1 cellular context compared by ENCODE assay signal in the genomic region with DNA sequence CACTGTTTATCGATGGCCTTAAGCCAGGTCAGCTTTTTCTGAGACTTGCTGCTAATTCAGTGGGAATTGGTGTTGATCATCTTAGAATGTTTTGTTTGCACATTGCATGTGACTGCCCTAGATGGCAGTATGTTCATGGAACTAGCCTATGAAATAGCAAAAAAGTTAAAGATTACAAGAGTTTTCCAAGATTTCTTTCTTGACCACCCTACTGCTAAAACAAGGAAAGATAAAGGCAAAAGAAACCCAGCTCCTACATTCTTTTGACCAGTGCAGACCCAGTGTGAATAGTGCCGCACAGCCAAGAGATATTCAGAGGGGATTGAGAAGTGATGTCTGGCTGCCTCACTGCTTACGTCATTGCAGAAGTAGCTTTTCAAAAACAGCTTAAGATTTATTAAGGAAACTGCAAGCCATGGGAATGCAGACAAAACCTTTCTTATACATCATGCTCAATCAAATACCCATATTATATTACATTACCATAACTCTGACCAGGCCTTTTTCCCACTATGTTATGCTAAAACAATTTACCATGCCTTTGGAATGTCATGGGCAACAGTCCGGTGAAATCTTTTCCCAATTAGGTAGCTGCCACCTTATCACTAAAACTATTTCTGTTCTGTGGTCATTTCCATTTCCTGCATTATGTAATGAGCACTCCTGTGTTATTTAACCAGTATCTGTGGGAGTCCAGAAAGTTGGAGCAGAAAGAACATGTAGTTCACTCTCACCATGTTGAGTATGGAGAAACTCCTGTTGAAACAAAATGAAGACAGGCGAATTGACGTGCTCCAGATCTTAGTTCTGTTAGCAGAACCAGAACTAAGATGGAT.
TF ChIP-seq lines count a peak whose summit lies in the region.

No MANE protein-coding gene starts in this region.

TF ChIP-seq in GM23338, 12 proteins besides CTCF, POLR2A, EP300 and RAD21 (continued from another document):
- TF ChIP-seq, protein P1, sequence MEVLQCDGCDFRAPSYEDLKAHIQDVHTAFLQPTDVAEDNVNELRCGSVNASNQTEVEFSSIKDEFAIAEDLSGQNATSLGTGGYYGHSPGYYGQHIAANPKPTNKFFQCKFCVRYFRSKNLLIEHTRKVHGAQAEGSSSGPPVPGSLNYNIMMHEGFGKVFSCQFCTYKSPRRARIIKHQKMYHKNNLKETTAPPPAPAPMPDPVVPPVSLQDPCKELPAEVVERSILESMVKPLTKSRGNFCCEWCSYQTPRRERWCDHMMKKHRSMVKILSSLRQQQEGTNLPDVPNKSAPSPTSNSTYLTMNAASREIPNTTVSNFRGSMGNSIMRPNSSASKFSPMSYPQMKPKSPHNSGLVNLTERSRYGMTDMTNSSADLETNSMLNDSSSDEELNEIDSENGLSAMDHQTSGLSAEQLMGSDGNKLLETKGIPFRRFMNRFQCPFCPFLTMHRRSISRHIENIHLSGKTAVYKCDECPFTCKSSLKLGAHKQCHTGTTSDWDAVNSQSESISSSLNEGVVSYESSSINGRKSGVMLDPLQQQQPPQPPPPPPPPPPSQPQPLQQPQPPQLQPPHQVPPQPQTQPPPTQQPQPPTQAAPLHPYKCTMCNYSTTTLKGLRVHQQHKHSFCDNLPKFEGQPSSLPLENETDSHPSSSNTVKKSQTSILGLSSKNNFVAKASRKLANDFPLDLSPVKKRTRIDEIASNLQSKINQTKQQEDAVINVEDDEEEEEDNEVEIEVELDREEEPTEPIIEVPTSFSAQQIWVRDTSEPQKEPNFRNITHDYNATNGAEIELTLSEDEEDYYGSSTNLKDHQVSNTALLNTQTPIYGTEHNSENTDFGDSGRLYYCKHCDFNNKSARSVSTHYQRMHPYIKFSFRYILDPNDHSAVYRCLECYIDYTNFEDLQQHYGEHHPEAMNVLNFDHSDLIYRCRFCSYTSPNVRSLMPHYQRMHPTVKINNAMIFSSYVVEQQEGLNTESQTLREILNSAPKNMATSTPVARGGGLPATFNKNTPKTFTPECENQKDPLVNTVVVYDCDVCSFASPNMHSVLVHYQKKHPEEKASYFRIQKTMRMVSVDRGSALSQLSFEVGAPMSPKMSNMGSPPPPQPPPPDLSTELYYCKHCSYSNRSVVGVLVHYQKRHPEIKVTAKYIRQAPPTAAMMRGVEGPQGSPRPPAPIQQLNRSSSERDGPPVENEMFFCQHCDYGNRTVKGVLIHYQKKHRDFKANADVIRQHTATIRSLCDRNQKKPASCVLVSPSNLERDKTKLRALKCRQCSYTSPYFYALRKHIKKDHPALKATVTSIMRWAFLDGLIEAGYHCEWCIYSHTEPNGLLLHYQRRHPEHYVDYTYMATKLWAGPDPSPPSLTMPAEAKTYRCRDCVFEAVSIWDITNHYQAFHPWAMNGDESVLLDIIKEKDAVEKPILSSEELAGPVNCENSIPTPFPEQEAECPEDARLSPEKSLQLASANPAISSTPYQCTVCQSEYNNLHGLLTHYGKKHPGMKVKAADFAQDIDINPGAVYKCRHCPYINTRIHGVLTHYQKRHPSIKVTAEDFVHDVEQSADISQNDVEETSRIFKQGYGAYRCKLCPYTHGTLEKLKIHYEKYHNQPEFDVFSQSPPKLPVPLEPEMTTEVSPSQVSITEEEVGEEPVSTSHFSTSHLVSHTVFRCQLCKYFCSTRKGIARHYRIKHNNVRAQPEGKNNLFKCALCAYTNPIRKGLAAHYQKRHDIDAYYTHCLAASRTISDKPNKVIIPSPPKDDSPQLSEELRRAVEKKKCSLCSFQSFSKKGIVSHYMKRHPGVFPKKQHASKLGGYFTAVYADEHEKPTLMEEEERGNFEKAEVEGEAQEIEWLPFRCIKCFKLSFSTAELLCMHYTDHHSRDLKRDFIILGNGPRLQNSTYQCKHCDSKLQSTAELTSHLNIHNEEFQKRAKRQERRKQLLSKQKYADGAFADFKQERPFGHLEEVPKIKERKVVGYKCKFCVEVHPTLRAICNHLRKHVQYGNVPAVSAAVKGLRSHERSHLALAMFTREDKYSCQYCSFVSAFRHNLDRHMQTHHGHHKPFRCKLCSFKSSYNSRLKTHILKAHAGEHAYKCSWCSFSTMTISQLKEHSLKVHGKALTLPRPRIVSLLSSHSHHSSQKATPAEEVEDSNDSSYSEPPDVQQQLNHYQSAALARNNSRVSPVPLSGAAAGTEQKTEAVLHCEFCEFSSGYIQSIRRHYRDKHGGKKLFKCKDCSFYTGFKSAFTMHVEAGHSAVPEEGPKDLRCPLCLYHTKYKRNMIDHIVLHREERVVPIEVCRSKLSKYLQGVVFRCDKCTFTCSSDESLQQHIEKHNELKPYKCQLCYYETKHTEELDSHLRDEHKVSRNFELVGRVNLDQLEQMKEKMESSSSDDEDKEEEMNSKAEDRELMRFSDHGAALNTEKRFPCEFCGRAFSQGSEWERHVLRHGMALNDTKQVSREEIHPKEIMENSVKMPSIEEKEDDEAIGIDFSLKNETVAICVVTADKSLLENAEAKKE (CRISPR knock-in tag; IDR thresholded peaks at IDR 0.05), result no peak
- TF ChIP-seq CREB1 (CRISPR knock-in tag; IDR thresholded peaks at IDR 0.05; ENCODE audit: low read depth) (no peak), EZH2phosphoT487 (IDR thresholded peaks at IDR 0.05; ENCODE audit: unreplicated experiment) (no peak), STAT1 (IDR thresholded peaks at IDR 0.05; ENCODE audit: unreplicated experiment) (no peak), ZNF331 (CRISPR knock-in tag; IDR thresholded peaks at IDR 0.05; ENCODE audit: low read depth) (no peak), ZNF114 (CRISPR knock-in tag; IDR thresholded peaks at IDR 0.05) (no peak)
